Comparison of ENCODE assay signal across 8 cellular contexts in genomic region chr9:6080154-6080716, GRCh38.
DNase-seq lines count a peak whose midpoint lies in the region; ATAC-seq and TF ChIP-seq lines count a peak whose summit lies in the region.

No MANE protein-coding gene starts in this region.

- peak overlapping the region; percentile 23 for H3K4me3 ChIP-seq in NT2/D1 (ENCODE audit: insufficient read length, low read depth)
- H3K4me3 ChIP-seq in muscle layer of duodenum (ENCODE audit: low read depth in 1 of 2, low read length in 2 of 2), result peak overlapping the region; percentile 59 to 70

- no peaks in the 10 kb centered on the region for H3K27me3 ChIP-seq in NT2/D1 (ENCODE audit: insufficient read depth, insufficient read length)
- no peaks in the 10 kb centered on the region for H3K27me3 ChIP-seq in muscle layer of duodenum (ENCODE audit: low read depth, low read length)

- H3K9ac ChIP-seq in NT2/D1 (ENCODE audit: insufficient read length, low read depth), result no peak overlapping the region

- no peak for TF ChIP-seq CTCF in AG09319 (IDR thresholded peaks at IDR 0.05; ENCODE audit: low read depth, low read length)

- H3K9me3 ChIP-seq in NT2/D1 (ENCODE audit: insufficient read depth, low read length), result no peaks in the 10 kb centered on the region
- no peaks in the 10 kb centered on the region for H3K9me3 ChIP-seq in muscle layer of duodenum (ENCODE audit: control insufficient read depth in 1 of 2, low read length in 2 of 2)

- DNase-seq in AG09319 (ENCODE audit: extremely low read depth, low read depth) (peak; percentile 63), HT-29 (ENCODE audit: low spot score) (peak; percentile 95), NT2/D1 (ENCODE audit: low read depth, low spot score) (peak; percentile 95)
- DNase-seq in activated T-cell treated with anti-CD3 and anti-CD28 coated beads, Interleukin-2, amount 50 U/mL, for 48 hours, result peak; percentile 79 to 80
- peak; percentile 29 to 32 for DNase-seq in stimulated activated CD8-positive, alpha-beta memory T cell treated with anti-CD3 and anti-CD28 coated beads, Interleukin-7, amount 100 ng/mL, for 1 hour (ENCODE audit: low read depth in 2 of 2)

- H3K4me1 ChIP-seq in NT2/D1 (ENCODE audit: insufficient read depth, insufficient read length) (peaks cover 3% of the 10 kb centered on the region), muscle layer of duodenum (ENCODE audit: control insufficient read depth in 1 of 2, insufficient read depth in 2 of 2, low read length in 2 of 2) (no peaks in the 10 kb centered on the region)

- H3K36me3 ChIP-seq in NT2/D1 (ENCODE audit: insufficient read depth, insufficient read length, low read length), result no peaks in the 10 kb centered on the region
- H3K36me3 ChIP-seq in muscle layer of duodenum (ENCODE audit: control insufficient read depth in 1 of 2, insufficient read depth in 2 of 2, low read length in 2 of 2), result no peaks in the 10 kb centered on the region

- ATAC-seq in GM19395 (IDR thresholded peaks at IDR 0.05; ENCODE audit: unreplicated experiment), result peak; percentile 92
- ATAC-seq in esophagus mucosa, result peak; percentile 95

- H3K27ac ChIP-seq in muscle layer of duodenum (ENCODE audit: low read length), result peak overlapping the region; percentile 45

Comparison
In these comparisons a context has a peak if more than half of its experiments do, and no peak if none do; other contexts are left out.
1. Peak in every context shown above with its lines: DNase-seq, ATAC-seq, H3K4me3 ChIP-seq and H3K27ac ChIP-seq.
2. DNase-seq: peak in every context shown above with its lines; median percentile 95 in HT-29; 95 in NT2/D1; 80 in activated T-cell treated with anti-CD3 and anti-CD28 coated beads, Interleukin-2, amount 50 U/mL, for 48 hours; 63 in AG09319; 30 in stimulated activated CD8-positive, alpha-beta memory T cell treated with anti-CD3 and anti-CD28 coated beads, Interleukin-7, amount 100 ng/mL, for 1 hour.